17 cellular contexts compared by ENCODE assay signal in genomic region chr3:169144271-169144670, GRCh38.
DNase-seq lines count a peak whose midpoint lies in the region; ATAC-seq, FAIRE-seq and TF ChIP-seq lines count a peak whose summit lies in the region.
"Had no signal": no experiment of that assay in that cellular context is flagged by ENCODE, and none has a peak within 500 bp of the region (broad histone marks: within the 10 kb centered on the region; RNA-seq: fewer than 3 reads in every experiment).

No MANE protein-coding gene starts in this region.

- POLR2A ChIA-PET in HEK293 (lab: Yijun Ruan, JAX), result no interaction called here
- POLR2A ChIA-PET in K562 (lab: Yijun Ruan, JAX), result no interaction called here

- TF ChIP-seq RAD21 in K562 (CRISPR knock-in tag; conservative IDR thresholded peaks at IDR 0.05 in 1 of 2, IDR thresholded peaks at IDR 0.05 in 1 of 2), result no peak

- DNase-seq in K562 (ENCODE audit: extremely low read depth in 1 of 4, low spot score in 3 of 4) (no peak), psoas muscle (no peak), Peyer's patch (no peak), DMS79 treated with DMSO at 0.1 percent for 48 hours (lab: John Stamatoyannopoulos, UW) (no peak), GDM1 (lab: John Stamatoyannopoulos, UW) (no peak)
- DNase-seq: Caco-2; colonic mucosa; NCI-H1417; NCI-H446; stimulated activated naive CD8-positive, alpha-beta T cell treated with anti-CD3 and anti-CD28 coated beads, Interleukin-15, amount 100 ng/mL, for 72 hours had no signal

- H3K4me3 ChIP-seq in HEK293 (ENCODE audit: low read depth, low read length) (peak overlapping the region; percentile 70; the same call in 1 of the 2 replicates), K562 (peak overlapping the region; percentile 60), gastroesophageal sphincter (peak overlapping the region; percentile 12 to 55), psoas muscle (peak overlapping the region; percentile 67), Peyer's patch (no peak overlapping the region)
- H3K4me3 ChIP-seq: colonic mucosa had no signal

- peak overlapping the region; percentile 14 for H2AFZ ChIP-seq in K562 (ENCODE audit: low read depth, low read length)

- H3K27me3 ChIP-seq in K562 (ENCODE audit: control insufficient read depth in 2 of 2, insufficient read depth in 2 of 2, low read length in 2 of 2) (no peaks in the 10 kb centered on the region), gastroesophageal sphincter (peaks cover 65% of the 10 kb centered on the region), psoas muscle (ENCODE audit: insufficient read depth in 3 of 3, low read length in 2 of 3) (peaks cover 8 to 74% (median 12%) of the 10 kb centered on the region in 3 donors), Peyer's patch (peaks cover 0 to 9% of the 10 kb centered on the region in 2 donors)

- peak overlapping the region in 1 of 2 experiments; percentile 81; a peak in 2 of 4 replicates for H3K9ac ChIP-seq in K562 (ENCODE audit: insufficient read depth in 1 of 2, low read depth in 2 of 2, low read length in 2 of 2)

- H3K4me1 ChIP-seq in HEK293 (ENCODE audit: control insufficient read depth, insufficient read depth, low read length) (no peaks in the 10 kb centered on the region), K562 (replicated peaks in 1 of 2; ENCODE audit: control insufficient read depth in 2 of 2, insufficient read depth in 2 of 2, low read length in 2 of 2) (peaks cover 2 to 19% of the 10 kb centered on the region in 2 experiments; a peak in 4 of 5 replicates), gastroesophageal sphincter (peaks cover 0 to 44% (median 3%) of the 10 kb centered on the region in 3 donors), psoas muscle (peaks cover 6% of the 10 kb centered on the region), Peyer's patch (peaks cover 0 to 6% (median 0%) of the 10 kb centered on the region in 4 donors)
- H3K4me1 ChIP-seq: Caco-2, colonic mucosa had no signal

- peak overlapping the region; percentile 88 for H3K4me2 ChIP-seq in K562 (ENCODE audit: insufficient read depth, low read length)

- intact Hi-C loops in K562 (cut with micrococcal nuclease) (no loop called here), psoas muscle (cut with DNase I) (loop anchor here in 1 of 2 donors (10.0 kb wide), 1 partner anchor 601 kb away; no protein-coding TSS in a partner anchor)

- TF ChIP-seq CTCF in HEK293 (tag by site-specific recombination; IDR thresholded peaks at IDR 0.05), result no peak
- TF ChIP-seq CTCF in K562 (IDR thresholded peaks at IDR 0.05 in 2 of 3, conservative IDR thresholded peaks at IDR 0.05 in 1 of 3; ENCODE audit: insufficient read depth in 2 of 3, low read depth in 1 of 3, low read length in 3 of 3), result no peak
- no peak for TF ChIP-seq CTCF in gastroesophageal sphincter (IDR thresholded peaks at IDR 0.05)
- TF ChIP-seq CTCF in psoas muscle (IDR thresholded peaks at IDR 0.05), result no peak
- no peak for TF ChIP-seq CTCF in Peyer's patch (IDR thresholded peaks at IDR 0.05)

- CTCF ChIA-PET in HEK293 (lab: Yijun Ruan, JAX) (interaction anchor here (2.0 kb wide), 1 partner anchor 525 kb away, joined by 6 read pairs; no protein-coding TSS in a partner anchor), K562 (lab: Yijun Ruan, JAX; ENCODE audit: low intra/inter-chr PET ratio) (no interaction called here)

- no peaks in the 10 kb centered on the region for H3K9me1 ChIP-seq in K562 (ENCODE audit: control insufficient read depth, insufficient read depth, low read length)

- TF ChIP-seq EP300 in K562 (IDR thresholded peaks at IDR 0.05; ENCODE audit: low read length) (no peak), gastroesophageal sphincter (IDR thresholded peaks at IDR 0.05) (no peak)

- no peak for ATAC-seq in K562
- no peak for ATAC-seq in gastroesophageal sphincter
- ATAC-seq in psoas muscle, result no peak
- no peak for ATAC-seq in GM18505 (IDR thresholded peaks at IDR 0.05; ENCODE audit: unreplicated experiment)
- ATAC-seq: activated CD4-positive, CD25-positive, alpha-beta regulatory T cell treated with anti-CD3 and anti-CD28 coated beads, Interleukin-2, amount 50 U/mL, for 24 hours; esophagus mucosa; natural killer cell treated with Interleukin-12 subunit alpha and Interleukin-12 subunit beta and Interleukin-15 and Interleukin-18, amount 100 ng/mL, for 72 hours; stimulated activated naive CD8-positive, alpha-beta T cell treated with anti-CD3 and anti-CD28 coated beads, Interleukin-15, amount 100 ng/mL, for 72 hours had no signal

- H3K79me2 ChIP-seq in K562 (ENCODE audit: control insufficient read depth, insufficient read depth, low read length), result peaks cover 51% of the 10 kb centered on the region

- TF ChIP-seq POLR2A in K562 (conservative IDR thresholded peaks at IDR 0.05), result no peak
- TF ChIP-seq POLR2A in gastroesophageal sphincter (IDR thresholded peaks at IDR 0.05), result no peak
- no peak for TF ChIP-seq POLR2A in Peyer's patch (IDR thresholded peaks at IDR 0.05)
- TF ChIP-seq POLR2A in GM18505 (IDR thresholded peaks at IDR 0.05; ENCODE audit: borderline replicate concordance, extremely low read depth, insufficient read depth, insufficient read length), result no peak

- no peaks in the 10 kb centered on the region for H3K36me3 ChIP-seq in HEK293 (ENCODE audit: control insufficient read depth in 2 of 2, insufficient read depth in 1 of 2, low read length in 2 of 2)
- peaks cover 41% of the 10 kb centered on the region; the same call in 2 of the 3 replicates for H3K36me3 ChIP-seq in K562 (ENCODE audit: control insufficient read depth, insufficient read depth, low read length)
- H3K36me3 ChIP-seq in gastroesophageal sphincter, result no peaks in the 10 kb centered on the region
- H3K36me3 ChIP-seq in psoas muscle (ENCODE audit: insufficient read depth in 1 of 2, low read depth in 1 of 2), result no peaks in the 10 kb centered on the region
- H3K36me3 ChIP-seq in Peyer's patch, result no peaks in the 10 kb centered on the region
- H3K36me3 ChIP-seq: colonic mucosa had no signal

- FAIRE-seq in K562 (lab: Jason Lieb, UNC), result no peak
- FAIRE-seq: GM12891 had no signal

- WGBS in K562 (ENCODE audit: insufficient coverage, low coverage, missing lambda C conversion rate), result 22% methylated on average over 2 of the region's 2 CpGs
- WGBS in gastroesophageal sphincter (ENCODE audit: low coverage in 1 of 2), 2 donors, result 68 to 88% methylated on average over 2 of the region's 2 CpGs
- WGBS in psoas muscle, 3 donors, result 85 to 89% (median 85%) methylated on average over 2 of the region's 2 CpGs

- H3K9me3 ChIP-seq in HEK293 (ENCODE audit: control insufficient read depth, insufficient read depth, low read depth, low read length) (no peaks in the 10 kb centered on the region), K562 (replicated peaks; ENCODE audit: control insufficient read depth, insufficient read depth, low read depth, low read length) (no peaks in the 10 kb centered on the region), gastroesophageal sphincter (no peaks in the 10 kb centered on the region), psoas muscle (no peaks in the 10 kb centered on the region), Peyer's patch (no peaks in the 10 kb centered on the region)
- H3K9me3 ChIP-seq: Caco-2, colonic mucosa had no signal

- no TSS peak for BruUV-seq in K562 (replicated peaks; lab: Mats Ljungman, UMichigan)

- no peak overlapping the region for H3K27ac ChIP-seq in HEK293 (ENCODE audit: extremely low read depth, low read depth, low read length)
- no peak overlapping the region; the same call in 2 of the 3 replicates for H3K27ac ChIP-seq in K562 (ENCODE audit: extremely low read depth, low read depth, low read length)
- peak overlapping the region in 2 of 4 donors; percentile 85 for H3K27ac ChIP-seq in gastroesophageal sphincter
- H3K27ac ChIP-seq in psoas muscle, result peak overlapping the region; percentile 37
- H3K27ac ChIP-seq in Peyer's patch, result no peak overlapping the region
- H3K27ac ChIP-seq: colonic mucosa had no signal

- in situ Hi-C loops in K562 (cut with MboI), result loop anchor here (10.0 to 25.0 kb wide), 2 partner anchors 601 to 818 kb away; partner anchors contain the start of gene SEC62

- H4K20me1 ChIP-seq in K562 (replicated peaks; ENCODE audit: control insufficient read depth, insufficient read depth, low read length), result no peaks in the 10 kb centered on the region

TF ChIP-seq in K562, 482 proteins besides CTCF, POLR2A, EP300 and RAD21 (continues in another document):
- TF ChIP-seq PTBP1 (IDR thresholded peaks at IDR 0.05; ENCODE audit: low read depth, low read length), result no peak
- TF ChIP-seq MAFG (tag; conservative IDR thresholded peaks at IDR 0.05), result peak; percentile 92
- peak; percentile 98 for TF ChIP-seq ZNF316 (IDR thresholded peaks at IDR 0.05)
- no peak for TF ChIP-seq PCBP1 (IDR thresholded peaks at IDR 0.05; ENCODE audit: low read depth, low read length, poor library complexity, severe bottlenecking)
- TF ChIP-seq NELFE (IDR thresholded peaks at IDR 0.05; ENCODE audit: insufficient read depth, insufficient read length), result no peak
- no peak for TF ChIP-seq ZNF41 (CRISPR knock-in tag; conservative IDR thresholded peaks at IDR 0.05)
- TF ChIP-seq ZFP1 (CRISPR knock-in tag; IDR thresholded peaks at IDR 0.05), result no peak
- no peak for TF ChIP-seq GABPA (tag; conservative IDR thresholded peaks at IDR 0.05; ENCODE audit: low read depth)
- TF ChIP-seq ATF3 (IDR thresholded peaks at IDR 0.05), result no peak
- no peak for TF ChIP-seq ATF3 (CRISPR knock-in tag; conservative IDR thresholded peaks at IDR 0.05)
- no peak for TF ChIP-seq KDM1A (IDR thresholded peaks at IDR 0.05)
- no peak for TF ChIP-seq ZNF445 (CRISPR knock-in tag; IDR thresholded peaks at IDR 0.05; ENCODE audit: low read depth)
- TF ChIP-seq ELF4 (CRISPR knock-in tag; IDR thresholded peaks at IDR 0.05), result no peak
- peak; percentile 95 for TF ChIP-seq C11orf30 (IDR thresholded peaks at IDR 0.05; ENCODE audit: low read depth)
- no peak for TF ChIP-seq EZH2 (IDR thresholded peaks at IDR 0.05; ENCODE audit: borderline replicate concordance, low read depth, low read length)
- no peak for TF ChIP-seq ZNF586 (CRISPR knock-in tag; conservative IDR thresholded peaks at IDR 0.05)
- no peak for TF ChIP-seq ZNF431 (CRISPR knock-in tag; IDR thresholded peaks at IDR 0.05)
- no peak for TF ChIP-seq DPF2 (IDR thresholded peaks at IDR 0.05)
- no peak for TF ChIP-seq KDM2B (CRISPR knock-in tag; IDR thresholded peaks at IDR 0.05)
- no peak for TF ChIP-seq ZNF224 (CRISPR knock-in tag; IDR thresholded peaks at IDR 0.05)
- TF ChIP-seq ARID1B (IDR thresholded peaks at IDR 0.05), result no peak
- TF ChIP-seq MAFF (IDR thresholded peaks at IDR 0.05; ENCODE audit: low read length), result peak; percentile 95
- TF ChIP-seq ZNF24 (IDR thresholded peaks at IDR 0.05), result no peak
- TF ChIP-seq ZNF444 (CRISPR knock-in tag; IDR thresholded peaks at IDR 0.05), result no peak

Comparison
In these comparisons a context has a peak if more than half of its experiments do, and no peak if none do; other contexts are left out.
1. H3K4me3 ChIP-seq: peak in HEK293 (single experiment), K562 (single experiment), gastroesophageal sphincter (2 of 2) and psoas muscle (single experiment); none in Peyer's patch (0 of 4).